In the genomic region with DNA sequence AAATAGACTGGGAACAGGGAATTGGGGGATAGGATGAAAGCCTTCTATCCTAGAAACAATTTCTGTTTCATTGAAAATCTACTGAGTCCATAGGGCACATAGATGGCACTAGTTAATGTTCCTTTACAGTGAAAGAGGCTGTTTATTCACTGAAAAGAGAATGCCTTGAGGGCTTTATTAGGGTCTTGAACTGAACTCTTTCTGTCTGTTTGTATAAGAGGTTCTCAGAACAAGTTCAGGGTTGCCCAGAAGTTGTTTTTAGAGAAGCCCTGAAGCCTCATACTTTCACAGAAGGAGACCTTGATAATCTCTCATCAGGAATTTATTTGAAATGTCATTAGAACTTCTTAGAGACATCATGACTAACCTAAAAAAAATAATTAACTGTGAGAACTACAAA, we compare ENCODE assay signal across 20 cellular contexts.
"Had no signal": no experiment of that assay in that cellular context is flagged by ENCODE, and none has a peak within 500 bp of the region (broad histone marks: within the 10 kb centered on the region; RNA-seq: fewer than 3 reads in every experiment).

No MANE protein-coding gene starts in this region.

- H3K9me3 Mint-ChIP-seq: effector memory CD8-positive, alpha-beta T cell; endodermal cell; mesothelial cell of epicardium had no signal

- H3K4me1 Mint-ChIP-seq: endodermal cell, mesothelial cell of epicardium, naive B cell had no signal

- ATAC-seq: effector memory CD8-positive, alpha-beta T cell; foreskin keratinocyte; gastrocnemius medialis; heart right ventricle; left cardiac atrium; left lung; left ventricle myocardium superior; lower lobe of right lung; mucosa of descending colon had no signal

- H3K4me3 Mint-ChIP-seq: dendritic cell treated with granulocyte-macrophage colony-stimulating factor and Interleukin-4, amounts not matched to agents 40 ng/mL and 50 ng/mL, for 4 days; effector memory CD8-positive, alpha-beta T cell; endodermal cell; mesothelial cell of epicardium; naive B cell had no signal

- H3K36me3 Mint-ChIP-seq: mesothelial cell of epicardium, naive B cell had no signal

- DNase-seq: colonic mucosa; cortex of kidney; effector CD8-positive, alpha-beta T cell; effector memory CD8-positive, alpha-beta T cell; endodermal cell; foreskin keratinocyte; gastrocnemius medialis; glutamatergic neuron; head of caudate nucleus; heart right ventricle; hippocampal formation; left cardiac atrium; left lung; left ventricle myocardium superior; lower lobe of right lung; mesenchymal stem cell; mucosa of descending colon; naive B cell had no signal

- H3K27ac Mint-ChIP-seq: dendritic cell treated with granulocyte-macrophage colony-stimulating factor and Interleukin-4, amounts not matched to agents 40 ng/mL and 50 ng/mL, for 4 days; effector memory CD8-positive, alpha-beta T cell; endodermal cell; mesothelial cell of epicardium; naive B cell had no signal
